ENCODE assay signal across 23 cellular contexts in genomic region chr14:99520571-99521081, GRCh38. TPM values are rescaled to one million over a fixed set of nuclear protein-coding genes. Genes with fewer than 3 reads are reported as not detected.
DNase-seq lines count a peak whose midpoint lies in the region; ATAC-seq, FAIRE-seq and TF ChIP-seq lines count a peak whose summit lies in the region.
"Had no signal": no experiment of that assay in that cellular context is flagged by ENCODE, and none has a peak within 500 bp of the region (broad histone marks: within the 10 kb centered on the region; RNA-seq: fewer than 3 reads in every experiment).

No MANE protein-coding gene starts in this region.

- TF ChIP-seq EP300 in HepG2 (IDR thresholded peaks at IDR 0.05; ENCODE audit: low read depth in 2 of 2, low read length in 2 of 2) (no peak), HepG2 (CRISPR knock-in tag; IDR thresholded peaks at IDR 0.05; ENCODE audit: borderline replicate concordance) (no peak)

- no peak overlapping the region for H4K12ac ChIP-seq in trophoblast cell (ENCODE audit: low read depth, low read length)

- POLR2A ChIA-PET in RWPE1 (lab: Yijun Ruan, JAX; ENCODE audit: low non-redundant PET), result no interaction called here
- POLR2A ChIA-PET in HepG2 (lab: Yijun Ruan, JAX), result interaction anchor here (1.4 kb wide), 1 partner anchor 32 kb away, joined by 3 read pairs; no protein-coding TSS in a partner anchor

- H3K9ac ChIP-seq in HepG2 (ENCODE audit: insufficient read depth, low read depth, low read length), result no peak overlapping the region
- H3K9ac ChIP-seq in trophoblast cell (ENCODE audit: low read length), result no peak overlapping the region

- H4K20me1 ChIP-seq in HepG2 (ENCODE audit: insufficient read depth, low read length), result peaks cover 24% of the 10 kb centered on the region; the same call in 1 of the 2 replicates

- H3K27me3 ChIP-seq in HepG2 (ENCODE audit: control insufficient read depth in 1 of 2, insufficient read depth in 2 of 2, low read length in 2 of 2), result no peaks in the 10 kb centered on the region
- no peaks in the 10 kb centered on the region for H3K27me3 ChIP-seq in trophoblast cell (ENCODE audit: insufficient read depth, low read length)
- H3K27me3 ChIP-seq: neutrophil, upper lobe of left lung had no signal

- intact Hi-C loops in HepG2 (cut with micrococcal nuclease; ENCODE audit: unreplicated experiment), result no loop called here

- no peak overlapping the region for H3K4me2 ChIP-seq in HepG2 (ENCODE audit: low read depth, low read length)
- no peak overlapping the region for H3K4me2 ChIP-seq in trophoblast cell (ENCODE audit: low read length)

- no peak overlapping the region for H3K18ac ChIP-seq in trophoblast cell (ENCODE audit: low read length)

- H3K9me3 ChIP-seq in HepG2 (ENCODE audit: low read length) (no peaks in the 10 kb centered on the region), trophoblast cell (ENCODE audit: insufficient read depth, low read depth, low read length) (no peaks in the 10 kb centered on the region)
- H3K9me3 ChIP-seq: HAP-1, neutrophil, upper lobe of left lung had no signal

- H2BK5ac ChIP-seq in trophoblast cell (ENCODE audit: low read depth, low read length, poor library complexity), result no peak overlapping the region

- TF ChIP-seq POLR2A in HepG2 (IDR thresholded peaks at IDR 0.05; ENCODE audit: insufficient read depth in 1 of 2, low read depth in 2 of 2, low read length in 2 of 2), result no peak

- H3K14ac ChIP-seq in trophoblast cell (ENCODE audit: low read length), result no peak overlapping the region

- no peak overlapping the region for H2BK120ac ChIP-seq in trophoblast cell (ENCODE audit: insufficient read depth, low read length, poor library complexity)

- H4K91ac ChIP-seq in trophoblast cell (ENCODE audit: low read depth, low read length), result no peak overlapping the region

- no peak overlapping the region for H2AK5ac ChIP-seq in trophoblast cell (ENCODE audit: low read length)

- H3K27ac ChIP-seq in RWPE1 (peak overlapping the region; percentile 64), HepG2 (ENCODE audit: extremely low read length, insufficient read depth, low read length) (no peak overlapping the region), trophoblast cell (ENCODE audit: low read depth, low read length) (no peak overlapping the region)
- H3K27ac ChIP-seq: 22Rv1, neutrophil, upper lobe of left lung had no signal

- no peak overlapping the region for H4K8ac ChIP-seq in trophoblast cell (ENCODE audit: low read depth, low read length)

- WGBS in HepG2 (ENCODE audit: low lambda C conversion rate), result 96% methylated on average over 5 of the region's 11 CpGs
- no CpG with 5 or more reads among the region's 11 CpGs for WGBS in trophoblast cell (ENCODE audit: extremely low coverage, insufficient coverage, insufficient read length)

- CTCF ChIA-PET in RWPE1 (lab: Yijun Ruan, JAX) (no interaction called here), HepG2 (lab: Yijun Ruan, JAX; ENCODE audit: low intra/inter-chr PET ratio, low total read pairs) (no interaction called here)

- no peak overlapping the region for H2AFZ ChIP-seq in HepG2 (ENCODE audit: low read length)
- no peak overlapping the region for H2AFZ ChIP-seq in trophoblast cell (ENCODE audit: insufficient read depth, low read length, poor library complexity)

- H3K4me1 ChIP-seq in HepG2 (ENCODE audit: insufficient read depth, low read length), result peaks cover 21% of the 10 kb centered on the region
- peaks cover 8 to 16% of the 10 kb centered on the region in 2 experiments for H3K4me1 ChIP-seq in trophoblast cell (ENCODE audit: control insufficient read depth in 1 of 2, insufficient read depth in 2 of 2, low read length in 2 of 2)

- H3K4me3 ChIP-seq in HepG2 (replicated peaks in 1 of 3; ENCODE audit: insufficient read depth in 1 of 3, low read depth in 2 of 3, low read length in 3 of 3) (no peak overlapping the region), trophoblast cell (ENCODE audit: low read depth, low read length) (no peak overlapping the region)
- H3K4me3 ChIP-seq: HAP-1, upper lobe of left lung had no signal

- DNase-seq in DMS 273 (lab: John Stamatoyannopoulos, UW; ENCODE audit: unreplicated experiment), result peak; percentile 38
- DNase-seq in DMS 273 treated with DMSO at 0.1 percent for 48 hours (lab: John Stamatoyannopoulos, UW), result no peak
- no peak for DNase-seq in RWPE1 (ENCODE audit: low spot score)
- no peak for DNase-seq in HepG2 (ENCODE audit: low spot score)
- peak; percentile 37 to 60 for DNase-seq in trophoblast cell
- DNase-seq in foreskin melanocyte, result no peak
- no peak for DNase-seq in glomerular visceral epithelial cell (ENCODE audit: extremely low spot score)
- no peak for DNase-seq in NCI-H446 (lab: John Stamatoyannopoulos, UW)
- DNase-seq: activated CD8-positive, alpha-beta T cell treated with anti-CD3 and anti-CD28 coated beads, Interleukin-2, amount 10 ng/mL, durations not matched to agents 7 days and 5 days; activated naive CD4-positive, alpha-beta T cell; AML-193; amygdala; cortex of kidney; NCI-H1417 treated with DMSO at 0.1 percent for 48 hours; NCI-H524 treated with DMSO at 0.1 percent for 48 hours; stimulated activated CD4-positive, alpha-beta T cell treated with anti-CD3 and anti-CD28 coated beads, Interleukin-12 subunit alpha, Interleukin-12 subunit beta, amount 100 ng/mL, for 4 hours; stimulated activated CD4-positive, alpha-beta T cell treated with anti-CD3 and anti-CD28 coated beads, Interleukin-4, amount 100 ng/mL, for 4 hours; stimulated activated naive CD8-positive, alpha-beta T cell treated with anti-CD3 and anti-CD28 coated beads, Interleukin-15, amount 100 ng/mL, for 72 hours had no signal

- no peak overlapping the region for H2BK12ac ChIP-seq in trophoblast cell (ENCODE audit: low read length)

- H3K79me1 ChIP-seq in trophoblast cell (ENCODE audit: low read length), result no peaks in the 10 kb centered on the region

- peaks cover 8 to 22% of the 10 kb centered on the region in 2 experiments; a peak in 4 of 5 replicates for H3K36me3 ChIP-seq in HepG2 (replicated peaks in 1 of 2; ENCODE audit: control insufficient read depth in 1 of 2, insufficient read depth in 2 of 2, low read length in 2 of 2)
- peaks cover 0 to 3% of the 10 kb centered on the region in 2 experiments for H3K36me3 ChIP-seq in trophoblast cell (ENCODE audit: control insufficient read depth in 1 of 2, insufficient read depth in 2 of 2, low read length in 2 of 2)
- H3K36me3 ChIP-seq: neutrophil had no signal

- H3K79me2 ChIP-seq in HepG2 (ENCODE audit: insufficient read depth, low read length) (peaks cover 6% of the 10 kb centered on the region), trophoblast cell (ENCODE audit: control insufficient read depth, insufficient read depth, low read length, poor library complexity) (no peaks in the 10 kb centered on the region)

- no peak for FAIRE-seq in HepG2 (lab: Jason Lieb, UNC)

- H3K23ac ChIP-seq in trophoblast cell (ENCODE audit: low read length), result no peak overlapping the region

- H3K4ac ChIP-seq in trophoblast cell (ENCODE audit: low read depth, low read length), result no peak overlapping the region

- ATAC-seq in HepG2, result no peak
- ATAC-seq: activated CD4-positive, CD25-positive, alpha-beta regulatory T cell treated with anti-CD3 and anti-CD28 coated beads, Interleukin-2, amount 50 U/mL, for 24 hours; activated CD8-positive, alpha-beta T cell treated with anti-CD3 and anti-CD28 coated beads, Interleukin-2, amount 10 ng/mL, durations not matched to agents 7 days and 5 days; stimulated activated naive CD8-positive, alpha-beta T cell treated with anti-CD3 and anti-CD28 coated beads, Interleukin-15, amount 100 ng/mL, for 72 hours had no signal

- in situ Hi-C loops in HepG2 (cut with HindIII; ENCODE audit: extremely low pct_ligation_motif_present, low pct_unique_long_range_greater_than_20kb), result loop anchor here (5.0 to 10.0 kb wide), 2 partner anchors 112 to 364 kb away; no protein-coding TSS in a partner anchor

- BruUV-seq in HepG2 (replicated peaks; lab: Mats Ljungman, UMichigan), result no TSS peak

- TF ChIP-seq CTCF in RWPE1 (conservative IDR thresholded peaks at IDR 0.05; ENCODE audit: low read depth) (no peak), HepG2 (CRISPR knock-in tag; IDR thresholded peaks at IDR 0.05) (no peak)

- no peak for TF ChIP-seq RAD21 in HepG2 (CRISPR knock-in tag; IDR thresholded peaks at IDR 0.05)

RNA-seq across cellular contexts. Expression of gene CCNK, which starts 39.4 kb away (rescaled TPM):
- total RNA-seq in HepG2 (2016; rRNA removed; fragmentation: Illumina TruSeq; extraction: Trizol), result 9.7 and 16.5 TPM in 2 replicates
- 5.1 and 6.8 TPM in 2 replicates for total RNA-seq in HepG2 (2016; cell fraction: cytosol; rRNA removed; fragmentation: Illumina TruSeq; extraction: Trizol; ENCODE audit: low read depth)
- total RNA-seq in HepG2 (2016; cell fraction: insoluble cytoplasmic fraction; rRNA removed; fragmentation: Illumina TruSeq; extraction: Trizol), result 10.3 and 17.3 TPM in 2 replicates
- total RNA-seq in HepG2 (2016; cell fraction: membrane; rRNA removed; fragmentation: Illumina TruSeq; extraction: Trizol), result 17.8 and 18.8 TPM in 2 replicates
- total RNA-seq in HepG2 (2016; cell fraction: nucleus; rRNA removed; fragmentation: Illumina TruSeq; extraction: Trizol), result 27.1 and 31.3 TPM in 2 replicates
- 4.9 and 14.0 TPM in 2 replicates for polyA plus RNA-seq in HepG2 (2011; rRNA removed)
- 4.0 and 5.4 TPM in 2 replicates for polyA plus RNA-seq in HepG2 (2011; cell fraction: cytosol; rRNA removed)
- polyA plus RNA-seq in HepG2 (2011; cell fraction: nucleus; rRNA removed), result 10.8 and 10.9 TPM in 2 replicates
- polyA plus RNA-seq in HepG2 (2012), result 25.5 and 37.8 TPM in 2 replicates
- polyA plus RNA-seq in HepG2 (2016; cell fraction: cytosol; fragmentation: Illumina TruSeq; extraction: Trizol; ENCODE audit: low read depth), result 13.3 and 14.2 TPM in 2 replicates
- 30.0 and 42.2 TPM in 2 replicates for polyA plus RNA-seq in HepG2 (2016; cell fraction: insoluble cytoplasmic fraction; fragmentation: Illumina TruSeq; extraction: Trizol; ENCODE audit: low read depth)
- polyA plus RNA-seq in HepG2 (2016; cell fraction: membrane; fragmentation: Illumina TruSeq; extraction: Trizol; ENCODE audit: low read depth), result 26.4 and 33.9 TPM in 2 replicates
- 35.3 and 41.4 TPM in 2 replicates for polyA plus RNA-seq in HepG2 (2016; cell fraction: nucleus; fragmentation: Illumina TruSeq; extraction: Trizol; ENCODE audit: insufficient read depth, low read depth)
- polyA minus RNA-seq in HepG2 (2011; rRNA and poly(A)+ RNA removed; ENCODE audit: low replicate concordance), result 10.0 and 16.9 TPM in 2 replicates
- 15.8 and 19.7 TPM in 2 replicates for polyA minus RNA-seq in HepG2 (2011; cell fraction: cytosol; rRNA and poly(A)+ RNA removed)
- polyA minus RNA-seq in HepG2 (2011; cell fraction: nucleus; rRNA and poly(A)+ RNA removed), result 40.8 and 43.4 TPM in 2 replicates
- polyA plus RNA-seq in trophoblast cell (2013), result 105 TPM in 2 replicates

RNA-seq across cellular contexts. Expression of gene SETD3, which starts 40.0 kb away (rescaled TPM):
- total RNA-seq in HepG2 (2016; rRNA removed; fragmentation: Illumina TruSeq; extraction: Trizol), result 67.1 and 71.2 TPM in 2 replicates
- total RNA-seq in HepG2 (2016; cell fraction: cytosol; rRNA removed; fragmentation: Illumina TruSeq; extraction: Trizol; ENCODE audit: low read depth), result 486 and 562 TPM in 2 replicates
- total RNA-seq in HepG2 (2016; cell fraction: insoluble cytoplasmic fraction; rRNA removed; fragmentation: Illumina TruSeq; extraction: Trizol), result 65.7 and 69.4 TPM in 2 replicates
- 174 and 189 TPM in 2 replicates for total RNA-seq in HepG2 (2016; cell fraction: membrane; rRNA removed; fragmentation: Illumina TruSeq; extraction: Trizol)
- total RNA-seq in HepG2 (2016; cell fraction: nucleus; rRNA removed; fragmentation: Illumina TruSeq; extraction: Trizol), result 32.6 and 38.0 TPM in 2 replicates
- 26.6 and 30.3 TPM in 2 replicates for polyA plus RNA-seq in HepG2 (2011; rRNA removed)
- polyA plus RNA-seq in HepG2 (2011; cell fraction: cytosol; rRNA removed), result 17.9 and 21.3 TPM in 2 replicates
- 9.0 and 9.6 TPM in 2 replicates for polyA plus RNA-seq in HepG2 (2011; cell fraction: nucleus; rRNA removed)
- polyA plus RNA-seq in HepG2 (2012), result 30.1 and 35.9 TPM in 2 replicates
- polyA plus RNA-seq in HepG2 (2016; cell fraction: cytosol; fragmentation: Illumina TruSeq; extraction: Trizol; ENCODE audit: low read depth), result 31.4 and 32.0 TPM in 2 replicates
- polyA plus RNA-seq in HepG2 (2016; cell fraction: insoluble cytoplasmic fraction; fragmentation: Illumina TruSeq; extraction: Trizol; ENCODE audit: low read depth), result 60.4 and 64.7 TPM in 2 replicates
- 47.6 and 54.1 TPM in 2 replicates for polyA plus RNA-seq in HepG2 (2016; cell fraction: membrane; fragmentation: Illumina TruSeq; extraction: Trizol; ENCODE audit: low read depth)
- polyA plus RNA-seq in HepG2 (2016; cell fraction: nucleus; fragmentation: Illumina TruSeq; extraction: Trizol; ENCODE audit: insufficient read depth, low read depth), result 32.3 and 34.4 TPM in 2 replicates
- polyA minus RNA-seq in HepG2 (2011; rRNA and poly(A)+ RNA removed; ENCODE audit: low replicate concordance), result 45.8 and 74.7 TPM in 2 replicates
- polyA minus RNA-seq in HepG2 (2011; cell fraction: cytosol; rRNA and poly(A)+ RNA removed), result 54.3 and 55.8 TPM in 2 replicates
- polyA minus RNA-seq in HepG2 (2011; cell fraction: nucleus; rRNA and poly(A)+ RNA removed), result 34.1 and 34.2 TPM in 2 replicates
- polyA plus RNA-seq in trophoblast cell (2013), result 81.6 and 81.8 TPM in 2 replicates

Comparison
In these comparisons a context has a peak if more than half of its experiments do, and no peak if none do; other contexts are left out.
1. DNase-seq: peak in DMS 273 (single experiment) and trophoblast cell (2 of 2); none in DMS 273 treated with DMSO at 0.1 percent for 48 hours (single experiment), RWPE1 (single experiment), HepG2 (single experiment), foreskin melanocyte (single experiment), glomerular visceral epithelial cell (single experiment) and NCI-H446 (0 of 2).